In genomic region chrX:318068-318738, GRCh38 we compare ENCODE assay signal across 8 cellular contexts. TPM values are rescaled to one million over a fixed set of nuclear protein-coding genes. Genes with fewer than 3 reads are reported as not detected.
DNase-seq lines count a peak whose midpoint lies in the region; ATAC-seq, FAIRE-seq and TF ChIP-seq lines count a peak whose summit lies in the region.

No MANE protein-coding gene starts in this region.

- WGBS in K562 (ENCODE audit: insufficient coverage, low coverage, missing lambda C conversion rate): 0% methylated on average over 20 of the region's 61 CpGs

- peak overlapping the region; percentile 68 to 96; a peak in 3 of 4 replicates for H3K9ac ChIP-seq in K562 (ENCODE audit: insufficient read depth in 1 of 2, low read depth in 2 of 2, low read length in 2 of 2)

- peak overlapping the region; percentile 76; the same call in 1 of the 2 replicates for H3K4me2 ChIP-seq in K562 (ENCODE audit: insufficient read depth, low read length)

- H3K79me2 ChIP-seq in K562 (ENCODE audit: control insufficient read depth, insufficient read depth, low read length): peaks cover 30% of the 10 kb centered on the region

- in situ Hi-C loops in SK-MEL-5 (cut with HindIII; ENCODE audit: low pct_unique_long_range_greater_than_20kb, low sequenced_read_pairs): no loop called here
- in situ Hi-C loops in K562 (cut with MboI): no loop called here

- intact Hi-C loops in K562 (cut with micrococcal nuclease): loop anchor here (1.0 kb wide), 1 partner anchor 35 kb away; no protein-coding TSS in a partner anchor

- H3K9me1 ChIP-seq in K562 (ENCODE audit: control insufficient read depth, insufficient read depth, low read length): no peaks in the 10 kb centered on the region

- no peak for TF ChIP-seq CTCF in K562 (IDR thresholded peaks at IDR 0.05 in 2 of 3, conservative IDR thresholded peaks at IDR 0.05 in 1 of 3; ENCODE audit: insufficient read depth in 2 of 3, low read depth in 1 of 3, low read length in 3 of 3)

- no peaks in the 10 kb centered on the region for H3K27me3 ChIP-seq in K562 (ENCODE audit: control insufficient read depth in 2 of 2, insufficient read depth in 2 of 2, low read length in 2 of 2)

- peak; percentile 95 for DNase-seq in SK-MEL-5 (ENCODE audit: low read depth, low spot score)
- peak; percentile 69 to 98 (median 79) for DNase-seq in K562 (ENCODE audit: extremely low read depth in 1 of 4, low spot score in 3 of 4)
- peak; percentile 97 for DNase-seq in stimulated activated CD4-positive, alpha-beta T cell treated with anti-CD3 and anti-CD28 coated beads, Interleukin-12 subunit alpha, Interleukin-12 subunit beta, amount 100 ng/mL, for 24 hours (ENCODE audit: low read depth in 2 of 2)
- DNase-seq in NCI-H1417 (lab: John Stamatoyannopoulos, UW): no peak
- DNase-seq in GOT3 (lab: John Stamatoyannopoulos, UW): no peak

- H3K4me1 ChIP-seq in K562 (replicated peaks in 1 of 2; ENCODE audit: control insufficient read depth in 2 of 2, insufficient read depth in 2 of 2, low read length in 2 of 2): peaks cover 5 to 34% of the 10 kb centered on the region in 2 experiments; a peak in 4 of 5 replicates

- FAIRE-seq in K562 (lab: Jason Lieb, UNC): no peak

- H4K20me1 ChIP-seq in K562 (replicated peaks; ENCODE audit: control insufficient read depth, insufficient read depth, low read length): no peaks in the 10 kb centered on the region

- BruUV-seq in K562 (replicated peaks; lab: Mats Ljungman, UMichigan): no TSS peak

- TF ChIP-seq EP300 in K562 (IDR thresholded peaks at IDR 0.05; ENCODE audit: low read length): no peak

- peak overlapping the region; percentile 94 for H3K27ac ChIP-seq in K562 (ENCODE audit: extremely low read depth, low read depth, low read length)

- no peaks in the 10 kb centered on the region for H3K9me3 ChIP-seq in K562 (replicated peaks; ENCODE audit: control insufficient read depth, insufficient read depth, low read depth, low read length)
- no peaks in the 10 kb centered on the region for H3K9me3 ChIP-seq in iPS-18c (ENCODE audit: control insufficient read depth, insufficient read depth, low read length)

- peak; percentile 83 for TF ChIP-seq POLR2A in K562 (conservative IDR thresholded peaks at IDR 0.05)

- peaks cover 27% of the 10 kb centered on the region; the same call in 2 of the 3 replicates for H3K36me3 ChIP-seq in K562 (ENCODE audit: control insufficient read depth, insufficient read depth, low read length)

- no peak for TF ChIP-seq RAD21 in K562 (CRISPR knock-in tag; conservative IDR thresholded peaks at IDR 0.05 in 1 of 2, IDR thresholded peaks at IDR 0.05 in 1 of 2)

- ATAC-seq in GM18499 (IDR thresholded peaks at IDR 0.05; ENCODE audit: insufficient read depth, unreplicated experiment): peak; percentile 49
- peak; percentile 63 for ATAC-seq in HG02885 (IDR thresholded peaks at IDR 0.05; ENCODE audit: poor library complexity, unreplicated experiment)
- peak; percentile 86 for ATAC-seq in K562

- CTCF ChIA-PET in K562 (lab: Yijun Ruan, JAX; ENCODE audit: low intra/inter-chr PET ratio): no interaction called here

- peak overlapping the region; percentile 70; the same call in 1 of the 2 replicates for H2AFZ ChIP-seq in K562 (ENCODE audit: low read depth, low read length)

- H3K4me3 ChIP-seq in K562 (peak overlapping the region; percentile 75), iPS-18c (ENCODE audit: insufficient read depth, low read depth, low read length) (peak overlapping the region; percentile 91)

- POLR2A ChIA-PET in K562 (lab: Yijun Ruan, JAX): no interaction called here

TF ChIP-seq in K562, 482 proteins besides CTCF, POLR2A, EP300 and RAD21 (continues in another document):
- TF ChIP-seq FOXA3 (CRISPR knock-in tag; conservative IDR thresholded peaks at IDR 0.05 in 1 of 2, IDR thresholded peaks at IDR 0.05 in 1 of 2) (no peak), ZNF696 (CRISPR knock-in tag; conservative IDR thresholded peaks at IDR 0.05) (no peak), SIRT6 (IDR thresholded peaks at IDR 0.05; ENCODE audit: low read depth, low read length) (no peak), ETV1 (tag; conservative IDR thresholded peaks at IDR 0.05; ENCODE audit: low read depth) (no peak), TAF15 (IDR thresholded peaks at IDR 0.05; ENCODE audit: low read depth, low read length) (no peak), HCFC1 (IDR thresholded peaks at IDR 0.05; ENCODE audit: low read depth, low read length) (no peak), CREBBP (IDR thresholded peaks at IDR 0.05; ENCODE audit: low read depth, low read length) (no peak), TFAP4 (CRISPR knock-in tag; IDR thresholded peaks at IDR 0.05; ENCODE audit: borderline replicate concordance) (peak; percentile 19; the same call in 1 of the 2 replicates), TCF15 (CRISPR knock-in tag; IDR thresholded peaks at IDR 0.05) (no peak), PHF8 (IDR thresholded peaks at IDR 0.05; ENCODE audit: borderline replicate concordance, low read length) (peak; percentile 59; the same call in 1 of the 2 replicates), ZC3H11A (IDR thresholded peaks at IDR 0.05; ENCODE audit: low read depth, low read length) (no peak), ZNF551 (CRISPR knock-in tag; IDR thresholded peaks at IDR 0.05) (no peak), THAP7 (CRISPR knock-in tag; IDR thresholded peaks at IDR 0.05) (no peak), SP2 (IDR thresholded peaks at IDR 0.05; ENCODE audit: extremely low read depth, low read depth, low read length, poor library complexity, severe bottlenecking) (peak; percentile 68)

RNA-seq across cellular contexts. Expression of gene GTPBP6, which starts 0.4 kb away (rescaled TPM):
- total RNA-seq in SK-MEL-5 (2014; rRNA removed; shearing (Covaris generic)): 15.3 and 18.8 TPM in 2 replicates
- polyA plus RNA-seq in SK-MEL-5 (2015; cell fraction: cytosol; rRNA removed): 39.0 and 39.8 TPM in 2 replicates
- 54.5 and 63.2 TPM in 2 replicates for polyA plus RNA-seq in SK-MEL-5 (2015; cell fraction: nucleus; rRNA removed)
- 8.2 and 16.9 TPM in 2 replicates for total RNA-seq in K562 (2011; cell fraction: chromatin; rRNA removed; ENCODE audit: low replicate concordance)
- total RNA-seq in K562 (2011; cell fraction: nucleolus; rRNA removed): 12.7 and 13.9 TPM in 2 replicates
- total RNA-seq in K562 (2011; cell fraction: nucleoplasm; rRNA removed): 7.4 and 11.1 TPM in 2 replicates
- total RNA-seq in K562 (2014; rRNA removed): 28.6 and 34.9 TPM in 2 replicates
- total RNA-seq in K562 (2014; rRNA removed; fragmentation: Illumina TruSeq; extraction: Trizol): 1.8 and 2.7 TPM in 2 replicates
- 11.6 and 13.3 TPM in 2 replicates for total RNA-seq in K562 (2015; rRNA removed; fragmentation: Illumina TruSeq; extraction: Trizol)
- 34.1 and 35.2 TPM in 2 replicates for total RNA-seq in K562 (2021)
- polyA plus RNA-seq in K562 (2011; rRNA removed): 8.0 and 13.2 TPM in 2 replicates
- polyA plus RNA-seq in K562 (2011; cell fraction: cytosol; rRNA removed): 11.9 and 25.0 TPM in 2 replicates
- polyA plus RNA-seq in K562 (2011; cell fraction: nucleus; rRNA removed): 21.1 and 25.4 TPM in 2 replicates
- polyA plus RNA-seq in K562 (2012): 18.5 and 21.7 TPM in 2 replicates
- polyA plus RNA-seq in K562 (2014; fragmentation: Illumina TruSeq; extraction: Trizol): 4.7 and 14.6 TPM in 2 replicates
- under 1 TPM; 0.24 to 0.50 TPM for polyA plus RNA-seq in K562 (2014; fragmentation: Nextera tagmentation; extraction: Ambion mirVana)
- 23.7 and 26.4 TPM in 2 replicates for polyA plus RNA-seq in K562 (2014; rRNA removed)
- 4.6 and 6.0 TPM in 2 replicates for polyA minus RNA-seq in K562 (2011; rRNA and poly(A)+ RNA removed)
- polyA minus RNA-seq in K562 (2011; cell fraction: cytosol; rRNA and poly(A)+ RNA removed): 8.3 and 9.6 TPM in 2 replicates
- polyA minus RNA-seq in K562 (2011; cell fraction: nucleus; rRNA and poly(A)+ RNA removed): 5.1 and 5.6 TPM in 2 replicates

RNA-seq across cellular contexts. Expression of gene PLCXD1, which starts 37.0 kb away (rescaled TPM):
- total RNA-seq in SK-MEL-5 (2014; rRNA removed; shearing (Covaris generic)): 4.8 and 5.8 TPM in 2 replicates
- polyA plus RNA-seq in SK-MEL-5 (2015; cell fraction: cytosol; rRNA removed): 12.0 and 16.7 TPM in 2 replicates
- 11.8 and 16.9 TPM in 2 replicates for polyA plus RNA-seq in SK-MEL-5 (2015; cell fraction: nucleus; rRNA removed)
- 52.4 and 139 TPM in 2 replicates for total RNA-seq in K562 (2011; cell fraction: chromatin; rRNA removed; ENCODE audit: low replicate concordance)
- 83.4 and 116 TPM in 2 replicates for total RNA-seq in K562 (2011; cell fraction: nucleolus; rRNA removed)
- total RNA-seq in K562 (2011; cell fraction: nucleoplasm; rRNA removed): 77.7 and 93.6 TPM in 2 replicates
- 43.8 and 63.8 TPM in 2 replicates for total RNA-seq in K562 (2014; rRNA removed)
- 10.8 and 12.2 TPM in 2 replicates for total RNA-seq in K562 (2014; rRNA removed; fragmentation: Illumina TruSeq; extraction: Trizol)
- total RNA-seq in K562 (2015; rRNA removed; fragmentation: Illumina TruSeq; extraction: Trizol): 26.0 and 27.3 TPM in 2 replicates
- 50.5 and 52.6 TPM in 2 replicates for total RNA-seq in K562 (2021)
- 39.5 and 63.7 TPM in 2 replicates for polyA plus RNA-seq in K562 (2011; rRNA removed)
- 70.2 and 75.4 TPM in 2 replicates for polyA plus RNA-seq in K562 (2011; cell fraction: cytosol; rRNA removed)
- 99.5 and 137 TPM in 2 replicates for polyA plus RNA-seq in K562 (2011; cell fraction: nucleus; rRNA removed)
- 42.8 and 49.2 TPM in 2 replicates for polyA plus RNA-seq in K562 (2012)
- polyA plus RNA-seq in K562 (2014; fragmentation: Illumina TruSeq; extraction: Trizol): 40.7 and 60.2 TPM in 2 replicates
- 1 to 10 TPM; 6.0 to 6.2 TPM for polyA plus RNA-seq in K562 (2014; fragmentation: Nextera tagmentation; extraction: Ambion mirVana)
- polyA plus RNA-seq in K562 (2014; rRNA removed): 57.0 and 60.2 TPM in 2 replicates
- 27.5 and 36.2 TPM in 2 replicates for polyA minus RNA-seq in K562 (2011; rRNA and poly(A)+ RNA removed)
- 64.6 and 108 TPM in 2 replicates for polyA minus RNA-seq in K562 (2011; cell fraction: cytosol; rRNA and poly(A)+ RNA removed)
- 37.3 and 47.7 TPM in 2 replicates for polyA minus RNA-seq in K562 (2011; cell fraction: nucleus; rRNA and poly(A)+ RNA removed)

Comparison
In these comparisons a context has a peak if more than half of its experiments do, and no peak if none do; other contexts are left out.
1. DNase-seq: peak in SK-MEL-5 (single experiment), K562 (4 of 4) and stimulated activated CD4-positive, alpha-beta T cell treated with anti-CD3 and anti-CD28 coated beads, Interleukin-12 subunit alpha, Interleukin-12 subunit beta, amount 100 ng/mL, for 24 hours (2 of 2); none in NCI-H1417 (0 of 3) and GOT3 (single experiment).
2. Peak in every context shown above with its lines, with median percentiles within 50 percentile points of each other: ATAC-seq.